Comparison of ENCODE assay signal across 17 cellular contexts in genomic region chr13:111217661-111218060, GRCh38.
DNase-seq lines count a peak whose midpoint lies in the region; ATAC-seq and TF ChIP-seq lines count a peak whose summit lies in the region.
"Had no signal": no experiment of that assay in that cellular context is flagged by ENCODE, and none has a peak within 500 bp of the region (broad histone marks: within the 10 kb centered on the region; RNA-seq: fewer than 3 reads in every experiment).

No MANE protein-coding gene starts in this region.

- no peaks in the 10 kb centered on the region for H3K27me3 ChIP-seq in HUES6 (ENCODE audit: control insufficient read depth, insufficient read depth, low read length)
- H3K27me3 ChIP-seq in dorsolateral prefrontal cortex, result no peaks in the 10 kb centered on the region
- H3K27me3 ChIP-seq in suprapubic skin, result no peaks in the 10 kb centered on the region
- H3K27me3 ChIP-seq: gastroesophageal sphincter, neutrophil had no signal

- H3K27me3 Mint-ChIP-seq in memory B cell, result no peaks in the 10 kb centered on the region

- H3K27ac Mint-ChIP-seq in memory B cell, result peak overlapping the region; percentile 69
- H3K27ac Mint-ChIP-seq: activated T-helper 1 cell treated with anti-CD3 and anti-CD28 coated beads, Interleukin-12 subunit alpha, Interleukin-12 subunit beta, Interleukin-2, Interleukin-4 antibody, amounts not matched to agents 30 ng/mL and 10 ng/mL and 1 ng/mL, durations not matched to agents 14 hours and 24 hours and 36 hours had no signal

- DNase-seq in dorsolateral prefrontal cortex, result no peak
- DNase-seq in memory B cell (ENCODE audit: low spot score in 2 of 2), result no peak
- DNase-seq in suprapubic skin (ENCODE audit: low spot score in 2 of 2), result no peak
- no peak for DNase-seq in activated CD4-positive, alpha-beta T cell treated with anti-CD3 and anti-CD28 coated beads for 4 hours
- DNase-seq in SKM-1 treated with dmso at 0.1 percent for 144 hours (lab: John Stamatoyannopoulos, UW; ENCODE audit: unreplicated experiment), result no peak
- DNase-seq: activated CD4-positive, alpha-beta T cell treated with anti-CD3 and anti-CD28 coated beads, Interleukin-2, amount 50 U/mL, for 48 hours; NCI-H2081 treated with DMSO at 0.1 percent for 48 hours; NCI-H82; stimulated activated naive CD8-positive, alpha-beta T cell treated with anti-CD3 and anti-CD28 coated beads, Interleukin-15, Interleukin-2, amounts not matched to agents 100 U/mL and 50 U/mL, for 24 hours had no signal

- H3K9me3 ChIP-seq in HUES6 (ENCODE audit: control insufficient read depth, insufficient read depth, low read depth, low read length), result no peaks in the 10 kb centered on the region
- no peaks in the 10 kb centered on the region for H3K9me3 ChIP-seq in suprapubic skin
- H3K9me3 ChIP-seq: gastroesophageal sphincter, neutrophil had no signal

- no peak overlapping the region for H3K4me3 ChIP-seq in HUES6 (ENCODE audit: low read depth, low read length)
- H3K4me3 ChIP-seq in dorsolateral prefrontal cortex, result peak overlapping the region in 14 of 59 donors; percentile 2 to 36 (median 16)
- no peak overlapping the region for H3K4me3 ChIP-seq in suprapubic skin
- H3K4me3 ChIP-seq: gastroesophageal sphincter, smooth muscle cell had no signal

- no peak for TF ChIP-seq POLR2A in suprapubic skin (IDR thresholded peaks at IDR 0.05)

- no peak for ATAC-seq in memory B cell (ENCODE audit: low read depth)
- ATAC-seq in HG03139 (IDR thresholded peaks at IDR 0.05; ENCODE audit: unreplicated experiment), result no peak
- ATAC-seq in HG02678 (IDR thresholded peaks at IDR 0.05; ENCODE audit: unreplicated experiment), result no peak
- ATAC-seq: gastroesophageal sphincter; Panc1; stimulated activated naive CD8-positive, alpha-beta T cell treated with anti-CD3 and anti-CD28 coated beads, Interleukin-15, Interleukin-2, amounts not matched to agents 100 U/mL and 50 U/mL, for 24 hours had no signal

- H3K36me3 ChIP-seq in HUES6 (ENCODE audit: control insufficient read depth, insufficient read depth, low read length), result peaks cover 8% of the 10 kb centered on the region; the same call in 1 of the 2 replicates
- H3K36me3 ChIP-seq in suprapubic skin, result peaks cover 4% of the 10 kb centered on the region

- H3K4me3 Mint-ChIP-seq in memory B cell, result no peak overlapping the region
- H3K4me3 Mint-ChIP-seq: activated T-helper 1 cell treated with anti-CD3 and anti-CD28 coated beads, Interleukin-12 subunit alpha, Interleukin-12 subunit beta, Interleukin-2, Interleukin-4 antibody, amounts not matched to agents 30 ng/mL and 10 ng/mL and 1 ng/mL, durations not matched to agents 14 hours and 24 hours and 36 hours had no signal

- 0 out of 2 replicates have a peak overlapping the region, but pooled peaks have one; percentile 14 for H3K27ac ChIP-seq in HUES6 (ENCODE audit: low read depth, low read length)
- peak overlapping the region in 45 of 59 donors; percentile 8 to 93 (median 59) for H3K27ac ChIP-seq in dorsolateral prefrontal cortex
- H3K27ac ChIP-seq in suprapubic skin, result peak overlapping the region; percentile 29
- H3K27ac ChIP-seq: neutrophil had no signal

- no peak overlapping the region for H3K9ac ChIP-seq in HUES6 (ENCODE audit: low read length)

- no peaks in the 10 kb centered on the region for H3K9me3 Mint-ChIP-seq in memory B cell
- H3K9me3 Mint-ChIP-seq: activated T-helper 1 cell treated with anti-CD3 and anti-CD28 coated beads, Interleukin-12 subunit alpha, Interleukin-12 subunit beta, Interleukin-2, Interleukin-4 antibody, amounts not matched to agents 30 ng/mL and 10 ng/mL and 1 ng/mL, durations not matched to agents 14 hours and 24 hours and 36 hours had no signal

- peaks cover 27% of the 10 kb centered on the region for H3K4me1 Mint-ChIP-seq in memory B cell

- intact Hi-C loops in dorsolateral prefrontal cortex (cut with DNase I), result loop anchor here (2.0 to 10.0 kb wide), 5 partner anchors 65 to 503 kb away; partner anchors contain the start of genes ANKRD10 (in 1 of the 2) and ING1 (in 1 of the 2)

- TF ChIP-seq EP300 in suprapubic skin (IDR thresholded peaks at IDR 0.05), result no peak

- WGBS in suprapubic skin, result 78% methylated on average over 13 of the region's 13 CpGs

- H3K36me3 Mint-ChIP-seq in memory B cell, result peaks cover 2% of the 10 kb centered on the region

- H3K4me1 ChIP-seq in HUES6 (ENCODE audit: control insufficient read depth, insufficient read depth, low read length) (peaks cover 66% of the 10 kb centered on the region), suprapubic skin (peaks cover 38% of the 10 kb centered on the region)

- TF ChIP-seq CTCF in dorsolateral prefrontal cortex (IDR thresholded peaks at IDR 0.05 in 54 of 56, conservative IDR thresholded peaks at IDR 0.05 in 2 of 56; ENCODE audit: low read depth in 1 of 56, partially characterized antibody in 56 of 56), result no peak
- TF ChIP-seq CTCF in suprapubic skin (IDR thresholded peaks at IDR 0.05), result no peak
